In the genomic region with DNA sequence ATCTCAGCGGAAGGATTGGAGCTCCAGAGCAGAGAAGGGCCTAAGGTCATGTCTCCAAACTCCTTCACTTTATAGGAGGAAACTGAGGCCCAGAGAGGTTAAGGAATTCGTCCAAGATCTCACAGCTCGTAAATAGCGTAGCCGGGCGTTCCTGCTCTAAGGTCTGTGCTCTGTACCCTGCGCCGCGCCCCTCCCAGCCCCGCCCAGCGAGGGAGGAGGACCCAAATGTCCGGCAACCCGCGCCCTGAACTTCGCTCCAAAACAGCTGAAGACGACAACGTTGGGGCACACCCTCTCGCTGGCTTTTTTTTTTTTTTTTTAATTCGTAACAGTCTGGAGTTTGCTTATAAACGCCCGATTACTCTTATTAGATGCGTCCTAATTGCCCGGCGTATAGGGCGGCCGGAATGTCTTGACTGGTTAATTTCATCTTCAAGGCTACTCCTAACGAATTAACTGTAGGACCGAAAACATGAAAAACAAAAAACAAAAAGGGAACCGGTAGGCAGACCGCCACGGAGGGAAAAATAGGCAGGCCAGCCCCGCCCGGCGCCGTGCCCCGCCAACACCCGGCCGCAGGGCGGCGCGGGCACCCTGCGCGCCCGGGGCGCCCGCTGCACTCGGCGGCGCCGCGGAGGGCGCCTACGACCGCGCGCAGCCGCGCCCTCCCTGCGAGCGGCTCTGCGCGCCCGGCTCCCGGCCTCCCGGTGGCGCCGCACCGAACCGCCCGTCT, we compare ENCODE assay signal across 8 cellular contexts. TPM values are rescaled to one million over a fixed set of nuclear protein-coding genes. Genes with fewer than 3 reads are reported as not detected.
DNase-seq lines count a peak whose midpoint lies in the region; ATAC-seq lines count a peak whose summit lies in the region.

No MANE protein-coding gene starts in this region.

- H3K4me3 ChIP-seq in Jurkat, Clone E6-1 (ENCODE audit: low read length) = peak overlapping the region; percentile 63
- H3K4me3 ChIP-seq in SK-N-MC (peak overlapping the region; percentile 86), trophoblast cell (ENCODE audit: low read depth, low read length) (peak overlapping the region; percentile 66)

- H3K27ac ChIP-seq in SK-N-MC = peak overlapping the region; percentile 87
- H3K27ac ChIP-seq in trophoblast cell (ENCODE audit: low read depth, low read length) = peak overlapping the region; percentile 98

- H4K91ac ChIP-seq in trophoblast cell (ENCODE audit: low read depth, low read length) = peak overlapping the region; percentile 86

- H2BK12ac ChIP-seq in trophoblast cell (ENCODE audit: low read length) = no peak overlapping the region

- peak overlapping the region; percentile 67 for H3K4me2 ChIP-seq in trophoblast cell (ENCODE audit: low read length)

- DNase-seq in EL = peak; percentile 91
- no peak for DNase-seq in Jurkat, Clone E6-1 (ENCODE audit: low read depth, low spot score)
- DNase-seq in SK-N-MC (ENCODE audit: low read depth, low spot score) = no peak
- DNase-seq in Right ventricle myocardium inferior (ENCODE audit: missing footprints) = peak; percentile 97
- DNase-seq in trophoblast cell = peak; percentile 84 to 85
- no peak for DNase-seq in ecto neural progenitor cell (ENCODE audit: low spot score)

- ATAC-seq in GM21786 (IDR thresholded peaks at IDR 0.05; ENCODE audit: unreplicated experiment) = peak; percentile 16
- ATAC-seq in Right ventricle myocardium inferior = peak; percentile 62

- H3K9ac ChIP-seq in SK-N-MC (ENCODE audit: insufficient read length) (peak overlapping the region; percentile 85), trophoblast cell (ENCODE audit: low read length) (peak overlapping the region; percentile 80)

- H3K79me2 ChIP-seq in trophoblast cell (ENCODE audit: control insufficient read depth, insufficient read depth, low read length, poor library complexity) = peaks cover 36% of the 10 kb centered on the region

- H3K4me1 ChIP-seq in trophoblast cell (ENCODE audit: control insufficient read depth in 1 of 2, insufficient read depth in 2 of 2, low read length in 2 of 2) = peaks cover 21 to 27% of the 10 kb centered on the region in 2 experiments

- peak overlapping the region; percentile 37 for H2AFZ ChIP-seq in trophoblast cell (ENCODE audit: insufficient read depth, low read length, poor library complexity)

- H3K27me3 Mint-ChIP-seq in activated naive CD8-positive, alpha-beta T cell = no peaks in the 10 kb centered on the region

- H3K36me3 ChIP-seq in SK-N-MC (ENCODE audit: insufficient read depth, low read length) = no peaks in the 10 kb centered on the region
- no peaks in the 10 kb centered on the region for H3K36me3 ChIP-seq in trophoblast cell (ENCODE audit: control insufficient read depth in 1 of 2, insufficient read depth in 2 of 2, low read length in 2 of 2)

- H3K9me3 ChIP-seq in SK-N-MC (ENCODE audit: low read depth, low read length) = no peaks in the 10 kb centered on the region
- no peaks in the 10 kb centered on the region for H3K9me3 ChIP-seq in trophoblast cell (ENCODE audit: insufficient read depth, low read depth, low read length)

- peak overlapping the region; percentile 12 for H3K4ac ChIP-seq in trophoblast cell (ENCODE audit: low read depth, low read length)

- no peak overlapping the region for H2AK5ac ChIP-seq in trophoblast cell (ENCODE audit: low read length)

- H3K79me1 ChIP-seq in trophoblast cell (ENCODE audit: low read length) = peaks cover 61% of the 10 kb centered on the region

- H3K36me3 Mint-ChIP-seq in activated naive CD8-positive, alpha-beta T cell = no peaks in the 10 kb centered on the region

- intact Hi-C loops in Right ventricle myocardium inferior (cut with DNase I) = loop anchor here (1.0 to 10.0 kb wide), 8 partner anchors 35 to 674 kb away; no protein-coding TSS in a partner anchor

- H3K4me3 Mint-ChIP-seq in activated naive CD8-positive, alpha-beta T cell = peak overlapping the region; percentile 84

- H2BK120ac ChIP-seq in trophoblast cell (ENCODE audit: insufficient read depth, low read length, poor library complexity) = peak overlapping the region; percentile 57

- no peaks in the 10 kb centered on the region for H3K9me3 Mint-ChIP-seq in activated naive CD8-positive, alpha-beta T cell (ENCODE audit: low read depth)

- H3K23ac ChIP-seq in trophoblast cell (ENCODE audit: low read length) = no peak overlapping the region

- H3K27ac Mint-ChIP-seq in activated naive CD8-positive, alpha-beta T cell = peak overlapping the region; percentile 87

- H3K27me3 ChIP-seq in trophoblast cell (ENCODE audit: insufficient read depth, low read length) = no peaks in the 10 kb centered on the region

- peaks cover 27% of the 10 kb centered on the region for H3K4me1 Mint-ChIP-seq in activated naive CD8-positive, alpha-beta T cell (ENCODE audit: low read depth)

- no CpG with 5 or more reads among the region's 70 CpGs for WGBS in trophoblast cell (ENCODE audit: extremely low coverage, insufficient coverage, insufficient read length)

- peak overlapping the region; percentile 87 for H3K14ac ChIP-seq in trophoblast cell (ENCODE audit: low read length)

- H2BK5ac ChIP-seq in trophoblast cell (ENCODE audit: low read depth, low read length, poor library complexity) = peak overlapping the region; percentile 97

- peak overlapping the region; percentile 98 for H4K8ac ChIP-seq in trophoblast cell (ENCODE audit: low read depth, low read length)

- H4K12ac ChIP-seq in trophoblast cell (ENCODE audit: low read depth, low read length) = no peak overlapping the region

- H3K18ac ChIP-seq in trophoblast cell (ENCODE audit: low read length) = peak overlapping the region; percentile 34

RNA-seq across cellular contexts. Expression of a gene that starts 0.9 kb away (rescaled TPM):
- 3.1 TPM for polyA plus RNA-seq in Jurkat, Clone E6-1 (2012; ENCODE audit: insufficient read depth, insufficient read length)
- total RNA-seq in Right ventricle myocardium inferior = 48.5 TPM
- 25.9 and 27.5 TPM in 2 replicates for polyA plus RNA-seq in trophoblast cell (2013)

Comparison
In these comparisons a context has a peak if more than half of its experiments do, and no peak if none do; other contexts are left out.
1. DNase-seq: peak in EL (single experiment), Right ventricle myocardium inferior (single experiment) and trophoblast cell (2 of 2); none in Jurkat, Clone E6-1 (single experiment), SK-N-MC (single experiment) and ecto neural progenitor cell (single experiment).
2. Peak in every context shown above with its lines, with median percentiles within 50 percentile points of each other: H3K4me3 ChIP-seq.